20 cellular contexts compared by ENCODE assay signal in the genomic region with DNA sequence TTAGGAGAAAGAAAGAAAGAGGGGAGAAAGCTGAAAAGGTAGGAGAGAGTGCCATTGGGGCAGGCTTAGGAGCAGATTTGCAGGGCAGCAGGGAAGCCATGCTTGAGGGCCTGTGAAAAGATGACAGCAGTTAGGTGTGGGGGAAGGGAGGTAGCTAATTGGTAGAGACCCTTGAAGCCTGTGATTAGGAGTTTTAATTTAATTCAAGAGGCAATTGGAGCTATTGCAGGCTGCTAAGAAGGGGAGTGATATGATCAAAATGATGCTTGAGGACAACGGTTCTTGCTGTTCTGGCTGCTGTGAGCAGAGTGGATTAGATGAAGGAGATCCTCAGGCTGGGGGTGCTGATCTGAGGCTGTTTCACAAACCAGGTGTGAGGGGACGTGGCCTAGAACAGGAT.
"Had no signal": no experiment of that assay in that cellular context is flagged by ENCODE, and none has a peak within 500 bp of the region (broad histone marks: within the 10 kb centered on the region; RNA-seq: fewer than 3 reads in every experiment).

No MANE protein-coding gene starts in this region.

- H3K27me3 ChIP-seq: adrenal gland, dorsolateral prefrontal cortex, right atrium auricular region, suprapubic skin had no signal

- H3K36me3 Mint-ChIP-seq: activated CD4-positive, alpha-beta memory T cell treated with anti-CD3 and anti-CD28 coated beads for 36 hours; activated naive CD4-positive, alpha-beta T cell treated with anti-CD3 and anti-CD28 coated beads, Interleukin-2, amount 50 U/mL, for 72 hours; type B pancreatic cell had no signal

- H3K27me3 Mint-ChIP-seq: activated CD4-positive, alpha-beta memory T cell treated with anti-CD3 and anti-CD28 coated beads for 36 hours; type B pancreatic cell had no signal

- H3K9me3 ChIP-seq: adrenal gland, suprapubic skin had no signal

- H3K9me3 Mint-ChIP-seq: activated B cell treated with CpG ODN at 0.5 μM for 24 hours; activated CD4-positive, alpha-beta memory T cell treated with anti-CD3 and anti-CD28 coated beads for 36 hours; activated naive CD4-positive, alpha-beta T cell treated with anti-CD3 and anti-CD28 coated beads, Interleukin-2, amount 50 U/mL, for 72 hours; activated T-helper 1 cell treated with anti-CD3 and anti-CD28 coated beads, Interleukin-12 subunit alpha, Interleukin-12 subunit beta, Interleukin-2, Interleukin-4 antibody, amounts not matched to agents 30 ng/mL and 10 ng/mL and 1 ng/mL, durations not matched to agents 14 hours and 24 hours and 36 hours; endodermal cell; immature natural killer cell; stimulated activated naive CD8-positive, alpha-beta T cell treated with anti-CD3 and anti-CD28 coated beads, Interleukin-15, amount 100 ng/mL, for 72 hours; T-helper 2 cell treated with Interferon-gamma antibody and Interleukin-4, amounts not matched to agents 5 μg/mL and 100 μg/mL, for 36 hours; type B pancreatic cell had no signal

- H3K36me3 ChIP-seq: adrenal gland, right atrium auricular region, suprapubic skin had no signal

- H3K27ac ChIP-seq: adrenal gland, dorsolateral prefrontal cortex, epithelial cell of prostate, right atrium auricular region, suprapubic skin had no signal

- DNase-seq: activated B cell treated with CpG ODN at 0.5 μM for 24 hours; activated CD4-positive, alpha-beta memory T cell treated with anti-CD3 and anti-CD28 coated beads for 36 hours; activated CD4-positive, alpha-beta T cell treated with anti-CD3 and anti-CD28 coated beads for 4 hours; activated gamma-delta T cell treated with Interleukin-2 at 50 U/mL for 16 hours; activated T-cell treated with anti-CD3 and anti-CD28 coated beads for 4 hours; adrenal gland; dorsolateral prefrontal cortex; endodermal cell; foreskin melanocyte; immature natural killer cell; left ventricle myocardium superior; nephron progenitor cell; stimulated activated naive CD8-positive, alpha-beta T cell treated with anti-CD3 and anti-CD28 coated beads, Interleukin-15, amount 100 ng/mL, for 72 hours had no signal

- H3K4me1 Mint-ChIP-seq: activated B cell treated with CpG ODN at 0.5 μM for 24 hours; immature natural killer cell; stimulated activated naive CD8-positive, alpha-beta T cell treated with anti-CD3 and anti-CD28 coated beads, Interleukin-15, amount 100 ng/mL, for 72 hours had no signal

- ATAC-seq: activated naive CD4-positive, alpha-beta T cell treated with anti-CD3 and anti-CD28 coated beads, Interleukin-2, amount 50 U/mL, for 72 hours; left ventricle myocardium superior; stimulated activated naive CD8-positive, alpha-beta T cell treated with anti-CD3 and anti-CD28 coated beads, Interleukin-15, amount 100 ng/mL, for 72 hours had no signal

- H3K4me3 ChIP-seq: adrenal gland, dorsolateral prefrontal cortex, right atrium auricular region, suprapubic skin had no signal

- H3K27ac Mint-ChIP-seq: activated B cell treated with CpG ODN at 0.5 μM for 24 hours; activated CD4-positive, alpha-beta memory T cell treated with anti-CD3 and anti-CD28 coated beads for 36 hours; activated naive CD4-positive, alpha-beta T cell treated with anti-CD3 and anti-CD28 coated beads, Interleukin-2, amount 50 U/mL, for 72 hours; activated T-helper 1 cell treated with anti-CD3 and anti-CD28 coated beads, Interleukin-12 subunit alpha, Interleukin-12 subunit beta, Interleukin-2, Interleukin-4 antibody, amounts not matched to agents 30 ng/mL and 10 ng/mL and 1 ng/mL, durations not matched to agents 14 hours and 24 hours and 36 hours; endodermal cell; immature natural killer cell; nephron progenitor cell; stimulated activated naive CD8-positive, alpha-beta T cell treated with anti-CD3 and anti-CD28 coated beads, Interleukin-15, amount 100 ng/mL, for 72 hours; T-helper 2 cell treated with Interferon-gamma antibody and Interleukin-4, amounts not matched to agents 5 μg/mL and 100 μg/mL, for 36 hours; type B pancreatic cell had no signal

- H3K4me1 ChIP-seq: adrenal gland, right atrium auricular region, suprapubic skin had no signal

- H3K4me3 Mint-ChIP-seq: activated B cell treated with CpG ODN at 0.5 μM for 24 hours; activated CD4-positive, alpha-beta memory T cell treated with anti-CD3 and anti-CD28 coated beads for 36 hours; activated T-helper 1 cell treated with anti-CD3 and anti-CD28 coated beads, Interleukin-12 subunit alpha, Interleukin-12 subunit beta, Interleukin-2, Interleukin-4 antibody, amounts not matched to agents 30 ng/mL and 10 ng/mL and 1 ng/mL, durations not matched to agents 14 hours and 24 hours and 36 hours; endodermal cell; immature natural killer cell; nephron progenitor cell; stimulated activated naive CD8-positive, alpha-beta T cell treated with anti-CD3 and anti-CD28 coated beads, Interleukin-15, amount 100 ng/mL, for 72 hours; T-helper 2 cell treated with Interferon-gamma antibody and Interleukin-4, amounts not matched to agents 5 μg/mL and 100 μg/mL, for 36 hours; type B pancreatic cell had no signal
